Comparison of ENCODE assay signal across 1 cellular context in the genomic region with DNA sequence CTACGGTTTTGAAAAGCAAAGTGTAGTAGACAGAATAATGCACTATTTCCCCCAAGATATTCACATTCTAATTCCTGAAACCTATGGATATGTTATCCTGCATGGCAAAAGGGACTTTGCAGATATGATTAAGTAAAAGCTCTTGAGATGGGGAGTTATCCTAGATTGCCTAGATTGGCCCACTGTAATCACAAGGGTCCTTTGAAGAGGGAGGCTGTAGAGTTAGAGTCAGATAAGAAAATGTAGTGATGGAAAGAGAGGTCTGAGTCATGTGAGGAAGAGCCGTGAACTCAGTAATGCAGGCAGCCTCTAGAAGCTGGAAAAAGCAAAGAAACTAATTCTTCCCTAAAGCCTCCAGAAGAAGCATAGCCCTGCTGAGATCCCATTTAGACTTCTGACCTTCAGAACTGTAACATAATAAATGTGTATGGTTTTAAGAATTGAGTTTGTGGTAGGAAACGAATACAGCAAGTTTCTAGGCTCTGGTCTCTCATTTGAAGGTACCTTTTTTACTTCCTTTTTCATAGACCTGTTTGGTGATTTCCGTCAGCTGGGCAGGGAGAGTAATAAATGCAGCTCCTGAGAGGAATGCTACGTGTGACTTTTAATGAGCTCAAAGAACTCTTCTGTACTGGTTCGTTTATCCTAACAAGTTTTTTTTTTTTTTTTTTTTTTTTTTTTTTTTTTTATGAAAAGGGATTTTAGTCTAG.
A peak's percentile ranks its signal among the peaks of the same experiment; 100 is the strongest.
TF ChIP-seq lines count a peak whose summit lies in the region.

No MANE protein-coding gene starts in this region.

TF ChIP-seq in K562, 482 proteins besides CTCF, POLR2A, EP300 and RAD21 (continued from another document and continues in another):
- TF ChIP-seq, protein P1, sequence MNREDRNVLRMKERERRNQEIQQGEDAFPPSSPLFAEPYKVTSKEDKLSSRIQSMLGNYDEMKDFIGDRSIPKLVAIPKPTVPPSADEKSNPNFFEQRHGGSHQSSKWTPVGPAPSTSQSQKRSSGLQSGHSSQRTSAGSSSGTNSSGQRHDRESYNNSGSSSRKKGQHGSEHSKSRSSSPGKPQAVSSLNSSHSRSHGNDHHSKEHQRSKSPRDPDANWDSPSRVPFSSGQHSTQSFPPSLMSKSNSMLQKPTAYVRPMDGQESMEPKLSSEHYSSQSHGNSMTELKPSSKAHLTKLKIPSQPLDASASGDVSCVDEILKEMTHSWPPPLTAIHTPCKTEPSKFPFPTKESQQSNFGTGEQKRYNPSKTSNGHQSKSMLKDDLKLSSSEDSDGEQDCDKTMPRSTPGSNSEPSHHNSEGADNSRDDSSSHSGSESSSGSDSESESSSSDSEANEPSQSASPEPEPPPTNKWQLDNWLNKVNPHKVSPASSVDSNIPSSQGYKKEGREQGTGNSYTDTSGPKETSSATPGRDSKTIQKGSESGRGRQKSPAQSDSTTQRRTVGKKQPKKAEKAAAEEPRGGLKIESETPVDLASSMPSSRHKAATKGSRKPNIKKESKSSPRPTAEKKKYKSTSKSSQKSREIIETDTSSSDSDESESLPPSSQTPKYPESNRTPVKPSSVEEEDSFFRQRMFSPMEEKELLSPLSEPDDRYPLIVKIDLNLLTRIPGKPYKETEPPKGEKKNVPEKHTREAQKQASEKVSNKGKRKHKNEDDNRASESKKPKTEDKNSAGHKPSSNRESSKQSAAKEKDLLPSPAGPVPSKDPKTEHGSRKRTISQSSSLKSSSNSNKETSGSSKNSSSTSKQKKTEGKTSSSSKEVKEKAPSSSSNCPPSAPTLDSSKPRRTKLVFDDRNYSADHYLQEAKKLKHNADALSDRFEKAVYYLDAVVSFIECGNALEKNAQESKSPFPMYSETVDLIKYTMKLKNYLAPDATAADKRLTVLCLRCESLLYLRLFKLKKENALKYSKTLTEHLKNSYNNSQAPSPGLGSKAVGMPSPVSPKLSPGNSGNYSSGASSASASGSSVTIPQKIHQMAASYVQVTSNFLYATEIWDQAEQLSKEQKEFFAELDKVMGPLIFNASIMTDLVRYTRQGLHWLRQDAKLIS (CRISPR knock-in tag; IDR thresholded peaks at IDR 0.05): no peak
- TF ChIP-seq PCBP2 (IDR thresholded peaks at IDR 0.05; ENCODE audit: low read depth, low read length, poor library complexity, severe bottlenecking): no peak
- TF ChIP-seq, protein P2, sequence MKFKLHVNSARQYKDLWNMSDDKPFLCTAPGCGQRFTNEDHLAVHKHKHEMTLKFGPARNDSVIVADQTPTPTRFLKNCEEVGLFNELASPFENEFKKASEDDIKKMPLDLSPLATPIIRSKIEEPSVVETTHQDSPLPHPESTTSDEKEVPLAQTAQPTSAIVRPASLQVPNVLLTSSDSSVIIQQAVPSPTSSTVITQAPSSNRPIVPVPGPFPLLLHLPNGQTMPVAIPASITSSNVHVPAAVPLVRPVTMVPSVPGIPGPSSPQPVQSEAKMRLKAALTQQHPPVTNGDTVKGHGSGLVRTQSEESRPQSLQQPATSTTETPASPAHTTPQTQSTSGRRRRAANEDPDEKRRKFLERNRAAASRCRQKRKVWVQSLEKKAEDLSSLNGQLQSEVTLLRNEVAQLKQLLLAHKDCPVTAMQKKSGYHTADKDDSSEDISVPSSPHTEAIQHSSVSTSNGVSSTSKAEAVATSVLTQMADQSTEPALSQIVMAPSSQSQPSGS (CRISPR knock-in tag; IDR thresholded peaks at IDR 0.05): no peak
- TF ChIP-seq BRCA1 (IDR thresholded peaks at IDR 0.05): no peak
- no peak for TF ChIP-seq BRCA1 (CRISPR knock-in tag; IDR thresholded peaks at IDR 0.05)
- no peak for TF ChIP-seq XRCC5 (IDR thresholded peaks at IDR 0.05; ENCODE audit: low read depth, low read length)
- TF ChIP-seq ZNF586 (CRISPR knock-in tag; conservative IDR thresholded peaks at IDR 0.05): no peak
- no peak for TF ChIP-seq TCFL5 (CRISPR knock-in tag; conservative IDR thresholded peaks at IDR 0.05)
- peak in 1 of 2 experiments; percentile 73; a peak in 1 of 4 replicates for TF ChIP-seq HDAC1 (IDR thresholded peaks at IDR 0.05)
- TF ChIP-seq FOXA1 (IDR thresholded peaks at IDR 0.05; ENCODE audit: borderline replicate concordance): no peak
- TF ChIP-seq, protein P3, sequence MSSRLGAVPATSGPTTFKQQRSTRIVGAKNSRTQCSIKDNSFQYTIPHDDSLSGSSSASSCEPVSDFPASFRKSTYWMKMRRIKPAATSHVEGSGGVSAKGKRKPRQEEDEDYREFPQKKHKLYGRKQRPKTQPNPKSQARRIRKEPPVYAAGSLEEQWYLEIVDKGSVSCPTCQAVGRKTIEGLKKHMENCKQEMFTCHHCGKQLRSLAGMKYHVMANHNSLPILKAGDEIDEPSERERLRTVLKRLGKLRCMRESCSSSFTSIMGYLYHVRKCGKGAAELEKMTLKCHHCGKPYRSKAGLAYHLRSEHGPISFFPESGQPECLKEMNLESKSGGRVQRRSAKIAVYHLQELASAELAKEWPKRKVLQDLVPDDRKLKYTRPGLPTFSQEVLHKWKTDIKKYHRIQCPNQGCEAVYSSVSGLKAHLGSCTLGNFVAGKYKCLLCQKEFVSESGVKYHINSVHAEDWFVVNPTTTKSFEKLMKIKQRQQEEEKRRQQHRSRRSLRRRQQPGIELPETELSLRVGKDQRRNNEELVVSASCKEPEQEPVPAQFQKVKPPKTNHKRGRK (tag; IDR thresholded peaks at IDR 0.05): no peak
- no peak for TF ChIP-seq ILK (tag; IDR thresholded peaks at IDR 0.05; ENCODE audit: borderline replicate concordance, low read depth)
- TF ChIP-seq SP2 (IDR thresholded peaks at IDR 0.05; ENCODE audit: extremely low read depth, low read depth, low read length, poor library complexity, severe bottlenecking): no peak
- TF ChIP-seq ESRRB (CRISPR knock-in tag; IDR thresholded peaks at IDR 0.05; ENCODE audit: borderline replicate concordance): no peak
- TF ChIP-seq LCOR (CRISPR knock-in tag; IDR thresholded peaks at IDR 0.05): no peak
- TF ChIP-seq, protein P4, sequence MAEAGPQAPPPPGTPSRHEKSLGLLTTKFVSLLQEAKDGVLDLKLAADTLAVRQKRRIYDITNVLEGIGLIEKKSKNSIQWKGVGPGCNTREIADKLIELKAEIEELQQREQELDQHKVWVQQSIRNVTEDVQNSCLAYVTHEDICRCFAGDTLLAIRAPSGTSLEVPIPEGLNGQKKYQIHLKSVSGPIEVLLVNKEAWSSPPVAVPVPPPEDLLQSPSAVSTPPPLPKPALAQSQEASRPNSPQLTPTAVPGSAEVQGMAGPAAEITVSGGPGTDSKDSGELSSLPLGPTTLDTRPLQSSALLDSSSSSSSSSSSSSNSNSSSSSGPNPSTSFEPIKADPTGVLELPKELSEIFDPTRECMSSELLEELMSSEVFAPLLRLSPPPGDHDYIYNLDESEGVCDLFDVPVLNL (CRISPR knock-in tag; IDR thresholded peaks at IDR 0.05; ENCODE audit: low read depth): no peak
- no peak for TF ChIP-seq PCBP1 (IDR thresholded peaks at IDR 0.05; ENCODE audit: low read depth, low read length, poor library complexity, severe bottlenecking)
- TF ChIP-seq CHCHD3 (CRISPR knock-in tag; IDR thresholded peaks at IDR 0.05): no peak
- TF ChIP-seq, protein P5, sequence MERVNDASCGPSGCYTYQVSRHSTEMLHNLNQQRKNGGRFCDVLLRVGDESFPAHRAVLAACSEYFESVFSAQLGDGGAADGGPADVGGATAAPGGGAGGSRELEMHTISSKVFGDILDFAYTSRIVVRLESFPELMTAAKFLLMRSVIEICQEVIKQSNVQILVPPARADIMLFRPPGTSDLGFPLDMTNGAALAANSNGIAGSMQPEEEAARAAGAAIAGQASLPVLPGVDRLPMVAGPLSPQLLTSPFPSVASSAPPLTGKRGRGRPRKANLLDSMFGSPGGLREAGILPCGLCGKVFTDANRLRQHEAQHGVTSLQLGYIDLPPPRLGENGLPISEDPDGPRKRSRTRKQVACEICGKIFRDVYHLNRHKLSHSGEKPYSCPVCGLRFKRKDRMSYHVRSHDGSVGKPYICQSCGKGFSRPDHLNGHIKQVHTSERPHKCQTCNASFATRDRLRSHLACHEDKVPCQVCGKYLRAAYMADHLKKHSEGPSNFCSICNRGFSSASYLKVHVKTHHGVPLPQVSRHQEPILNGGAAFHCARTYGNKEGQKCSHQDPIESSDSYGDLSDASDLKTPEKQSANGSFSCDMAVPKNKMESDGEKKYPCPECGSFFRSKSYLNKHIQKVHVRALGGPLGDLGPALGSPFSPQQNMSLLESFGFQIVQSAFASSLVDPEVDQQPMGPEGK (CRISPR knock-in tag; IDR thresholded peaks at IDR 0.05; ENCODE audit: borderline replicate concordance): no peak
- TF ChIP-seq NR2F6 (CRISPR knock-in tag; IDR thresholded peaks at IDR 0.05): no peak
- no peak for TF ChIP-seq ZNF239 (CRISPR knock-in tag; IDR thresholded peaks at IDR 0.05)
- no peak for TF ChIP-seq ZNF12 (CRISPR knock-in tag; IDR thresholded peaks at IDR 0.05)
- no peak for TF ChIP-seq GATA2 (CRISPR knock-in tag; IDR thresholded peaks at IDR 0.05)
- TF ChIP-seq, protein P6, sequence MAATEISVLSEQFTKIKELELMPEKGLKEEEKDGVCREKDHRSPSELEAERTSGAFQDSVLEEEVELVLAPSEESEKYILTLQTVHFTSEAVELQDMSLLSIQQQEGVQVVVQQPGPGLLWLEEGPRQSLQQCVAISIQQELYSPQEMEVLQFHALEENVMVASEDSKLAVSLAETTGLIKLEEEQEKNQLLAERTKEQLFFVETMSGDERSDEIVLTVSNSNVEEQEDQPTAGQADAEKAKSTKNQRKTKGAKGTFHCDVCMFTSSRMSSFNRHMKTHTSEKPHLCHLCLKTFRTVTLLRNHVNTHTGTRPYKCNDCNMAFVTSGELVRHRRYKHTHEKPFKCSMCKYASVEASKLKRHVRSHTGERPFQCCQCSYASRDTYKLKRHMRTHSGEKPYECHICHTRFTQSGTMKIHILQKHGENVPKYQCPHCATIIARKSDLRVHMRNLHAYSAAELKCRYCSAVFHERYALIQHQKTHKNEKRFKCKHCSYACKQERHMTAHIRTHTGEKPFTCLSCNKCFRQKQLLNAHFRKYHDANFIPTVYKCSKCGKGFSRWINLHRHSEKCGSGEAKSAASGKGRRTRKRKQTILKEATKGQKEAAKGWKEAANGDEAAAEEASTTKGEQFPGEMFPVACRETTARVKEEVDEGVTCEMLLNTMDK (IDR thresholded peaks at IDR 0.05; ENCODE audit: borderline replicate concordance, insufficient read depth, low read depth, low read length, poor library complexity, severe bottlenecking): no peak
- TF ChIP-seq, protein P7, sequence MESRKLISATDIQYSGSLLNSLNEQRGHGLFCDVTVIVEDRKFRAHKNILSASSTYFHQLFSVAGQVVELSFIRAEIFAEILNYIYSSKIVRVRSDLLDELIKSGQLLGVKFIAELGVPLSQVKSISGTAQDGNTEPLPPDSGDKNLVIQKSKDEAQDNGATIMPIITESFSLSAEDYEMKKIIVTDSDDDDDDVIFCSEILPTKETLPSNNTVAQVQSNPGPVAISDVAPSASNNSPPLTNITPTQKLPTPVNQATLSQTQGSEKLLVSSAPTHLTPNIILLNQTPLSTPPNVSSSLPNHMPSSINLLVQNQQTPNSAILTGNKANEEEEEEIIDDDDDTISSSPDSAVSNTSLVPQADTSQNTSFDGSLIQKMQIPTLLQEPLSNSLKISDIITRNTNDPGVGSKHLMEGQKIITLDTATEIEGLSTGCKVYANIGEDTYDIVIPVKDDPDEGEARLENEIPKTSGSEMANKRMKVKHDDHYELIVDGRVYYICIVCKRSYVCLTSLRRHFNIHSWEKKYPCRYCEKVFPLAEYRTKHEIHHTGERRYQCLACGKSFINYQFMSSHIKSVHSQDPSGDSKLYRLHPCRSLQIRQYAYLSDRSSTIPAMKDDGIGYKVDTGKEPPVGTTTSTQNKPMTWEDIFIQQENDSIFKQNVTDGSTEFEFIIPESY (CRISPR knock-in tag; IDR thresholded peaks at IDR 0.05): no peak
- TF ChIP-seq, protein P8, sequence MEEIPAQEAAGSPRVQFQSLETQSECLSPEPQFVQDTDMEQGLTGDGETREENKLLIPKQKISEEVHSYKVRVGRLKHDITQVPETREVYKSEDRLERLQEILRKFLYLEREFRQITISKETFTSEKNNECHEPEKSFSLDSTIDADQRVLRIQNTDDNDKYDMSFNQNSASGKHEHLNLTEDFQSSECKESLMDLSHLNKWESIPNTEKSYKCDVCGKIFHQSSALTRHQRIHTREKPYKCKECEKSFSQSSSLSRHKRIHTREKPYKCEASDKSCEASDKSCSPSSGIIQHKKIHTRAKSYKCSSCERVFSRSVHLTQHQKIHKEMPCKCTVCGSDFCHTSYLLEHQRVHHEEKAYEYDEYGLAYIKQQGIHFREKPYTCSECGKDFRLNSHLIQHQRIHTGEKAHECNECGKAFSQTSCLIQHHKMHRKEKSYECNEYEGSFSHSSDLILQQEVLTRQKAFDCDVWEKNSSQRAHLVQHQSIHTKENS (CRISPR knock-in tag; IDR thresholded peaks at IDR 0.05): no peak
- TF ChIP-seq PHF8 (IDR thresholded peaks at IDR 0.05; ENCODE audit: borderline replicate concordance, low read length): no peak
